Comparison of ENCODE assay signal across 22 cellular contexts in genomic region chr3:32835943-32836342, GRCh38. TPM values are rescaled to one million over a fixed set of nuclear protein-coding genes. Genes with fewer than 3 reads are reported as not detected.
"Had no signal": no experiment of that assay in that cellular context is flagged by ENCODE, and none has a peak within 500 bp of the region (broad histone marks: within the 10 kb centered on the region; RNA-seq: fewer than 3 reads in every experiment).

No MANE protein-coding gene starts in this region.

- H3K27ac ChIP-seq: adrenal gland, colonic mucosa, esophagus squamous epithelium, transverse colon had no signal

- H3K27ac Mint-ChIP-seq: activated CD4-positive, alpha-beta memory T cell treated with anti-CD3 and anti-CD28 coated beads, Interleukin-2, amount 10 ng/mL, durations not matched to agents 7 days and 5 days had no signal

- ATAC-seq: activated T-cell treated with anti-CD3 and anti-CD28 coated beads, Interleukin-2, amount 50 U/mL, for 4 hours; left lobe of liver had no signal

- H3K27me3 ChIP-seq: colonic mucosa had no signal

- H3K4me3 ChIP-seq: adrenal gland, colonic mucosa, esophagus squamous epithelium, transverse colon had no signal

- DNase-seq: activated CD4-positive, alpha-beta memory T cell treated with anti-CD3 and anti-CD28 coated beads, Interleukin-2, amount 10 ng/mL, durations not matched to agents 7 days and 5 days; activated CD4-positive, alpha-beta T cell treated with anti-CD3 and anti-CD28 coated beads for 4 hours; activated effector memory CD4-positive, alpha-beta T cell treated with Interleukin-2 at 50 U/mL for 16 hours; activated naive CD4-positive, alpha-beta T cell treated with anti-CD3 and anti-CD28 coated beads, Interleukin-2, amount 50 U/mL, for 16 hours; activated T-cell treated with anti-CD3 and anti-CD28 coated beads, Interleukin-2, amount 50 U/mL, for 4 hours; adrenal gland; colonic mucosa; effector CD4-positive, alpha-beta T cell; esophagus squamous epithelium; hypothalamus; islet precursor cell; retina; stimulated activated CD4-positive, alpha-beta T cell treated with anti-CD3 and anti-CD28 coated beads, Interleukin-15, amount 100 ng/mL, for 24 hours; stimulated activated CD4-positive, alpha-beta T cell treated with anti-CD3 and anti-CD28 coated beads, Interleukin-4, amount 100 ng/mL, for 1 hour; stimulated activated naive CD4-positive, alpha-beta T cell; T-helper 2 cell; transverse colon had no signal

- H3K9me3 Mint-ChIP-seq: activated CD4-positive, alpha-beta memory T cell treated with anti-CD3 and anti-CD28 coated beads, Interleukin-2, amount 10 ng/mL, durations not matched to agents 7 days and 5 days; activated T-cell treated with anti-CD3 and anti-CD28 coated beads, Interleukin-2, amount 50 U/mL, for 4 hours had no signal

- H3K36me3 ChIP-seq: adrenal gland, colonic mucosa, esophagus squamous epithelium, transverse colon had no signal

- H3K4me1 Mint-ChIP-seq: activated CD4-positive, alpha-beta memory T cell treated with anti-CD3 and anti-CD28 coated beads, Interleukin-2, amount 10 ng/mL, durations not matched to agents 7 days and 5 days had no signal

- H3K4me3 Mint-ChIP-seq: activated CD4-positive, alpha-beta memory T cell treated with anti-CD3 and anti-CD28 coated beads, Interleukin-2, amount 10 ng/mL, durations not matched to agents 7 days and 5 days; activated T-cell treated with anti-CD3 and anti-CD28 coated beads, Interleukin-2, amount 50 U/mL, for 4 hours had no signal

- H3K9me3 ChIP-seq: adrenal gland, colonic mucosa, esophagus squamous epithelium, transverse colon had no signal

- H3K4me1 ChIP-seq: adrenal gland, colonic mucosa, esophagus squamous epithelium, transverse colon had no signal

RNA-seq across cellular contexts. Expression of gene TRIM71, which starts 18.1 kb away (rescaled TPM):
- total RNA-seq: activated CD4-positive, alpha-beta memory T cell treated with anti-CD3 and anti-CD28 coated beads, Interleukin-2, amount 10 ng/mL, durations not matched to agents 7 days and 5 days; cardiac septum; endothelial cell of umbilical vein; esophagus squamous epithelium; fibroblast of villous mesenchyme; lung microvascular endothelial cell; transverse colon had no signal
